Comparison of ENCODE assay signal across 26 cellular contexts in genomic region chr22:49076300-49077035, GRCh38.
"Had no signal": no experiment of that assay in that cellular context is flagged by ENCODE, and none has a peak within 500 bp of the region (broad histone marks: within the 10 kb centered on the region; RNA-seq: fewer than 3 reads in every experiment).

No MANE protein-coding gene starts in this region.

- DNase-seq: activated CD4-positive, alpha-beta T cell treated with anti-CD3 and anti-CD28 coated beads for 36 hours; activated CD4-positive, CD25-positive, alpha-beta regulatory T cell; activated CD8-positive, alpha-beta memory T cell treated with anti-CD3 and anti-CD28 coated beads, Interleukin-2, amount 10 ng/mL, durations not matched to agents 7 days and 5 days; activated CD8-positive, alpha-beta T cell treated with anti-CD3 and anti-CD28 coated beads, Interleukin-2, amount 10 ng/mL, durations not matched to agents 7 days and 5 days; activated naive CD4-positive, alpha-beta T cell treated with anti-CD3 and anti-CD28 coated beads for 36 hours; activated naive CD8-positive, alpha-beta T cell treated with anti-CD3 and anti-CD28 coated beads for 36 hours; activated T-cell treated with anti-CD3 and anti-CD28 coated beads, Interleukin-2, amount 50 U/mL, for 72 hours; amniotic stem cell; brain microvascular endothelial cell; caudate nucleus; foreskin keratinocyte; heart left ventricle; hypothalamus; left lung; lower lobe of right lung; mesenchymal stem cell; ovary; spleen; stimulated activated naive CD4-positive, alpha-beta T cell; T-helper 1 cell had no signal

- H3K36me3 ChIP-seq: brain microvascular endothelial cell, heart left ventricle, left lung, lower lobe of right lung, ovary, spleen, suprapubic skin, tibial artery had no signal

- H3K4me3 ChIP-seq: heart left ventricle, left lung, lower lobe of right lung, ovary, psoas muscle, spleen, suprapubic skin, tibial artery had no signal

- H3K27ac Mint-ChIP-seq: activated CD4-positive, alpha-beta T cell treated with anti-CD3 and anti-CD28 coated beads for 36 hours; activated CD8-positive, alpha-beta memory T cell treated with anti-CD3 and anti-CD28 coated beads, Interleukin-2, amount 10 ng/mL, durations not matched to agents 7 days and 5 days; activated CD8-positive, alpha-beta T cell treated with anti-CD3 and anti-CD28 coated beads, Interleukin-2, amount 10 ng/mL, durations not matched to agents 7 days and 5 days; activated naive CD4-positive, alpha-beta T cell treated with anti-CD3 and anti-CD28 coated beads for 36 hours; activated naive CD8-positive, alpha-beta T cell treated with anti-CD3 and anti-CD28 coated beads for 36 hours; activated T-cell treated with anti-CD3 and anti-CD28 coated beads, Interleukin-2, amount 50 U/mL, for 72 hours; natural killer cell treated with Interleukin-12 subunit alpha and Interleukin-12 subunit beta and Interleukin-15 and Interleukin-18, amount 100 ng/mL, for 72 hours; T-helper 2 cell treated with Interferon-gamma antibody and Interleukin-4, amounts not matched to agents 5 μg/mL and 100 μg/mL, for 36 hours had no signal

- H3K27me3 ChIP-seq: brain microvascular endothelial cell, foreskin keratinocyte, ovary had no signal

- H3K27ac ChIP-seq: brain microvascular endothelial cell, foreskin keratinocyte, heart left ventricle, left lung, lower lobe of right lung, ovary, psoas muscle, spleen, suprapubic skin, tibial artery had no signal

- H3K27me3 Mint-ChIP-seq: activated CD4-positive, alpha-beta T cell treated with anti-CD3 and anti-CD28 coated beads for 36 hours; activated CD8-positive, alpha-beta memory T cell treated with anti-CD3 and anti-CD28 coated beads, Interleukin-2, amount 10 ng/mL, durations not matched to agents 7 days and 5 days; activated naive CD8-positive, alpha-beta T cell treated with anti-CD3 and anti-CD28 coated beads for 36 hours had no signal

- H3K36me3 Mint-ChIP-seq: activated CD8-positive, alpha-beta memory T cell treated with anti-CD3 and anti-CD28 coated beads, Interleukin-2, amount 10 ng/mL, durations not matched to agents 7 days and 5 days; activated naive CD8-positive, alpha-beta T cell treated with anti-CD3 and anti-CD28 coated beads for 36 hours; natural killer cell treated with Interleukin-12 subunit alpha and Interleukin-12 subunit beta and Interleukin-15 and Interleukin-18, amount 100 ng/mL, for 72 hours had no signal

- H3K4me1 Mint-ChIP-seq: activated CD4-positive, alpha-beta T cell treated with anti-CD3 and anti-CD28 coated beads for 36 hours; activated CD8-positive, alpha-beta memory T cell treated with anti-CD3 and anti-CD28 coated beads, Interleukin-2, amount 10 ng/mL, durations not matched to agents 7 days and 5 days; activated naive CD8-positive, alpha-beta T cell treated with anti-CD3 and anti-CD28 coated beads for 36 hours had no signal

- H3K9me3 Mint-ChIP-seq: activated naive CD4-positive, alpha-beta T cell treated with anti-CD3 and anti-CD28 coated beads for 36 hours; activated naive CD8-positive, alpha-beta T cell treated with anti-CD3 and anti-CD28 coated beads for 36 hours; activated T-cell treated with anti-CD3 and anti-CD28 coated beads, Interleukin-2, amount 50 U/mL, for 72 hours; natural killer cell treated with Interleukin-12 subunit alpha and Interleukin-12 subunit beta and Interleukin-15 and Interleukin-18, amount 100 ng/mL, for 72 hours; T-helper 2 cell treated with Interferon-gamma antibody and Interleukin-4, amounts not matched to agents 5 μg/mL and 100 μg/mL, for 36 hours had no signal

- H3K4me3 Mint-ChIP-seq: activated CD4-positive, alpha-beta T cell treated with anti-CD3 and anti-CD28 coated beads for 36 hours; activated CD8-positive, alpha-beta memory T cell treated with anti-CD3 and anti-CD28 coated beads, Interleukin-2, amount 10 ng/mL, durations not matched to agents 7 days and 5 days; activated CD8-positive, alpha-beta T cell treated with anti-CD3 and anti-CD28 coated beads, Interleukin-2, amount 10 ng/mL, durations not matched to agents 7 days and 5 days; activated naive CD4-positive, alpha-beta T cell treated with anti-CD3 and anti-CD28 coated beads for 36 hours; activated naive CD8-positive, alpha-beta T cell treated with anti-CD3 and anti-CD28 coated beads for 36 hours; activated T-cell treated with anti-CD3 and anti-CD28 coated beads, Interleukin-2, amount 50 U/mL, for 72 hours; natural killer cell treated with Interleukin-12 subunit alpha and Interleukin-12 subunit beta and Interleukin-15 and Interleukin-18, amount 100 ng/mL, for 72 hours; T-helper 2 cell treated with Interferon-gamma antibody and Interleukin-4, amounts not matched to agents 5 μg/mL and 100 μg/mL, for 36 hours had no signal

- H3K9me3 ChIP-seq: heart left ventricle, left lung, lower lobe of right lung, ovary, psoas muscle, spleen, suprapubic skin, tibial artery had no signal

- H3K4me1 ChIP-seq: foreskin keratinocyte, heart left ventricle, left lung, lower lobe of right lung, psoas muscle, spleen, suprapubic skin, tibial artery had no signal

- ATAC-seq: activated CD4-positive, alpha-beta T cell treated with anti-CD3 and anti-CD28 coated beads for 36 hours; activated CD8-positive, alpha-beta memory T cell treated with anti-CD3 and anti-CD28 coated beads, Interleukin-2, amount 10 ng/mL, durations not matched to agents 7 days and 5 days; activated CD8-positive, alpha-beta T cell treated with anti-CD3 and anti-CD28 coated beads, Interleukin-2, amount 10 ng/mL, durations not matched to agents 7 days and 5 days; activated T-cell treated with anti-CD3 and anti-CD28 coated beads, Interleukin-2, amount 50 U/mL, for 72 hours; esophagus mucosa; foreskin keratinocyte; heart left ventricle; left lung; lower lobe of right lung; natural killer cell treated with Interleukin-12 subunit alpha and Interleukin-12 subunit beta and Interleukin-15 and Interleukin-18, amount 100 ng/mL, for 72 hours; psoas muscle had no signal
